ENCODE assay signal across 8 cellular contexts in the genomic region with DNA sequence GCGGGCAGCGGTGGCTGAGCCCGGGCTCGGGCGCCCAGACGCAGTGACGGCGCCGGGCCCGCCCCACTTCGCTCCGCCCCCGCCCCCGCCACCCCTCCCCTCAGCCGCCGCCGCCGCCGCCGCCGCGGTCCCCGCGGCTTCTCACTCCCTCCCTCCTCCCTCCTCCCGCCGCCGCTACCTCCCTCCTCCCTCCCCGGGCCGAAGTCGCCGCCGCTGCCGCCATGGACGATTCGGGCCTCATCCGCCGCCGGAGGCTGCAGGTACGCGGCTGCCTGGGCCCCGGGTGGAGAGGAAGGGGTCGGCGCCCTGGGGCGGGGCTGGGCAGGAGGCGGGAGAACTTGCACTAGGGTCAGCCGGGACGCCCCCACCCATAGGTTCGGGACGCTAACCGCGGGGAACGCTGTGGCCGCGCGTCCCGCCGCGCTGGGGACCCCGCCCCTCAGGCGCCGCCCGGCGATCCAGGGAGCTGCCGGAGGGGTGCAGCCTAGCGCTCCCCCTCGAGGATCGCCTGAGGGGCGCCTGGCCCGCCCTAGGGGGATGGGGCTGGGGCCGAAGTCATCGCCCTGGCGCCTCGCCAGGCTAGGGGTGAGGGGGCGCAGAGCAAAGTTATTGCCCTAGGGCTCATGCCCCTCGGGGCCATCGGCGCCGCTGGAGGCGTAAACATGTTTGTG. TPM values are rescaled to one million over a fixed set of nuclear protein-coding genes. Genes with fewer than 3 reads are reported as not detected.
DNase-seq lines count a peak whose midpoint lies in the region; ATAC-seq and TF ChIP-seq lines count a peak whose summit lies in the region.

No MANE protein-coding gene starts in this region.

- H3K9me3 ChIP-seq in WERI-Rb-1 (ENCODE audit: severe bottlenecking) (no peaks in the 10 kb centered on the region), uterus (no peaks in the 10 kb centered on the region)

- no peak for ATAC-seq in GM21737 (IDR thresholded peaks at IDR 0.05; ENCODE audit: unreplicated experiment)

- H3K36me3 ChIP-seq in WERI-Rb-1: no peaks in the 10 kb centered on the region; the same call in 1 of the 2 replicates
- H3K36me3 ChIP-seq in uterus: no peaks in the 10 kb centered on the region

- intact Hi-C loops in posterior cingulate gyrus (cut with DNase I) (no loop called here), uterus (cut with DNase I; ENCODE audit: low total_unique reads) (no loop called here)

- H3K4me3 ChIP-seq in LNCaP clone FGC (ENCODE audit: low read depth, low read length) (peak overlapping the region; percentile 51), WERI-Rb-1 (ENCODE audit: low read depth, low read length) (peak overlapping the region; percentile 85), epithelial cell of proximal tubule (ENCODE audit: low read depth, low read length) (peak overlapping the region; percentile 44), uterus (peak overlapping the region in 1 of 2 donors; percentile 23)

- peaks cover 0 to 12% of the 10 kb centered on the region in 2 donors for H3K4me1 ChIP-seq in uterus

- DNase-seq in COR-L47 (lab: John Stamatoyannopoulos, UW) (peak; percentile 57), LNCaP clone FGC (ENCODE audit: low read depth) (no peak), WERI-Rb-1 (peak; percentile 84), epithelial cell of proximal tubule (ENCODE audit: low read depth) (no peak), posterior cingulate gyrus (peak in 6 of 10 donors; percentile 40 to 88 (median 68)), uterus (no peak), NCI-H226 (no peak)

- H3K27me3 ChIP-seq in WERI-Rb-1 (ENCODE audit: insufficient read depth, low read depth, severe bottlenecking) (no peaks in the 10 kb centered on the region), uterus (peaks cover 52 to 66% of the 10 kb centered on the region in 2 donors)

- no peak for TF ChIP-seq POLR2A in uterus (IDR thresholded peaks at IDR 0.05)

- peak overlapping the region; percentile 95 for H3K27ac ChIP-seq in WERI-Rb-1
- H3K27ac ChIP-seq in uterus: no peak overlapping the region

- TF ChIP-seq CTCF in LNCaP clone FGC (IDR thresholded peaks at IDR 0.05; ENCODE audit: control insufficient read depth, extremely low read depth, insufficient read depth): no peak
- TF ChIP-seq CTCF in WERI-Rb-1 (IDR thresholded peaks at IDR 0.05; ENCODE audit: low read depth, low read length): 0 out of 2 replicates have a peak, but pooled peaks have one; percentile 7
- TF ChIP-seq CTCF in epithelial cell of proximal tubule (conservative IDR thresholded peaks at IDR 0.05; ENCODE audit: low read depth, low read length): no peak
- TF ChIP-seq CTCF in uterus (IDR thresholded peaks at IDR 0.05): no peak

RNA-seq across cellular contexts. Expression of a gene that starts 0.5 kb away (rescaled TPM):
- total RNA-seq in epithelial cell of proximal tubule: not detected in 2 replicates
- not detected for total RNA-seq in uterus

RNA-seq across cellular contexts. Expression of a gene that starts 4.4 kb away (rescaled TPM):
- total RNA-seq in epithelial cell of proximal tubule (0.22 and 1.5 TPM in 2 replicates), uterus (1 to 10 TPM in 1 of 4 donors, not detected in 3; 1.2 TPM)

RNA-seq across cellular contexts. Expression of a gene that starts 27.5 kb away (rescaled TPM):
- 49.6 and 62.7 TPM in 2 replicates for total RNA-seq in epithelial cell of proximal tubule
- total RNA-seq in uterus: 10 to 100 TPM in 1 of 4 donors, 1 to 10 TPM in 3; 2.3 to 18.9 (median 3.1) TPM

RNA-seq across cellular contexts. Expression of a gene that starts 32.0 kb away (rescaled TPM):
- total RNA-seq in epithelial cell of proximal tubule (not detected in 2 replicates), uterus (1 to 10 TPM in 1 of 4 donors, not detected in 3; 4.1 TPM)

RNA-seq across cellular contexts. Expression of a gene that starts 32.3 kb away (rescaled TPM):
- 463 and 571 TPM in 2 replicates for total RNA-seq in epithelial cell of proximal tubule
- total RNA-seq in uterus: 100 to 1,000 TPM; 148 to 178 (median 163) TPM

Comparison
In these comparisons a context has a peak if more than half of its experiments do, and no peak if none do; other contexts are left out.
1. DNase-seq: peak in COR-L47 (single experiment), WERI-Rb-1 (single experiment) and posterior cingulate gyrus (6 of 10); none in LNCaP clone FGC (single experiment), epithelial cell of proximal tubule (single experiment), uterus (0 of 2) and NCI-H226 (single experiment).